ENCODE assay signal across 9 cellular contexts in genomic region chr3:138609898-138610266, GRCh38. TPM values are rescaled to one million over a fixed set of nuclear protein-coding genes. Genes with fewer than 3 reads are reported as not detected.
DNase-seq lines count a peak whose midpoint lies in the region; ATAC-seq and TF ChIP-seq lines count a peak whose summit lies in the region.
"Had no signal": no experiment of that assay in that cellular context is flagged by ENCODE, and none has a peak within 500 bp of the region (broad histone marks: within the 10 kb centered on the region; RNA-seq: fewer than 3 reads in every experiment).

No MANE protein-coding gene starts in this region.

- POLR2A ChIA-PET in activated B cell treated with CpG ODN at 0.5 μM for 24 hours (lab: Charles Lee) = interaction anchor here (1.9 kb wide), 1 partner anchor 16 kb away, joined by 33 read pairs; the partner anchor contains the start of gene CEP70

- peaks cover 16% of the 10 kb centered on the region for H3K4me1 ChIP-seq in suprapubic skin

- no peak for TF ChIP-seq POLR2A in suprapubic skin (IDR thresholded peaks at IDR 0.05)

- TF ChIP-seq EP300 in suprapubic skin (IDR thresholded peaks at IDR 0.05) = no peak

- intact Hi-C loops in activated B cell treated with CpG ODN at 0.5 μM for 24 hours (cut with micrococcal nuclease) = loop anchor here (1.0 kb wide), 3 partner anchors 77 to 313 kb away; partner anchors contain the start of gene PIK3CB

- H3K36me3 ChIP-seq in suprapubic skin = no peaks in the 10 kb centered on the region

- peak overlapping the region; percentile 89 for H3K27ac Mint-ChIP-seq in T-helper 2 cell treated with Interferon-gamma antibody and Interleukin-4, amounts not matched to agents 5 μg/mL and 100 μg/mL, for 36 hours
- H3K27ac Mint-ChIP-seq in activated B cell treated with CpG ODN at 0.5 μM for 24 hours = peak overlapping the region; percentile 83

- H3K27me3 Mint-ChIP-seq in T-helper 2 cell treated with Interferon-gamma antibody and Interleukin-4, amounts not matched to agents 5 μg/mL and 100 μg/mL, for 36 hours (ENCODE audit: low read depth) = peaks cover 4% of the 10 kb centered on the region
- H3K27me3 Mint-ChIP-seq in activated B cell treated with CpG ODN at 0.5 μM for 24 hours = no peaks in the 10 kb centered on the region

- no peak for DNase-seq in T-helper 2 cell treated with Interferon-gamma antibody and Interleukin-4, amounts not matched to agents 5 μg/mL and 100 μg/mL, for 36 hours (ENCODE audit: low spot score)
- no peak for DNase-seq in T-helper 2 cell
- DNase-seq in activated B cell treated with CpG ODN at 0.5 μM for 24 hours = no peak
- DNase-seq in suprapubic skin (ENCODE audit: low spot score in 2 of 2) = no peak
- DNase-seq in NCI-H345 (lab: John Stamatoyannopoulos, UW) = no peak
- DNase-seq in GF-D8 (lab: John Stamatoyannopoulos, UW) = no peak
- DNase-seq: NCI-H2029 treated with DMSO at 0.1 percent for 48 hours had no signal

- ATAC-seq in activated B cell treated with CpG ODN at 0.5 μM for 24 hours (ENCODE audit: low read depth) = no peak
- no peak for ATAC-seq in HG03520 (IDR thresholded peaks at IDR 0.05; ENCODE audit: unreplicated experiment)

- H3K4me3 Mint-ChIP-seq in T-helper 2 cell treated with Interferon-gamma antibody and Interleukin-4, amounts not matched to agents 5 μg/mL and 100 μg/mL, for 36 hours = peak overlapping the region; percentile 83
- H3K4me3 Mint-ChIP-seq in activated B cell treated with CpG ODN at 0.5 μM for 24 hours = peak overlapping the region; percentile 87

- no peak for TF ChIP-seq CTCF in activated B cell treated with CpG ODN at 0.5 μM for 24 hours (IDR thresholded peaks at IDR 0.05)
- no peak for TF ChIP-seq CTCF in suprapubic skin (IDR thresholded peaks at IDR 0.05)

- WGBS in suprapubic skin = 79% methylated on average over 6 of the region's 6 CpGs

- H3K4me1 Mint-ChIP-seq in T-helper 2 cell treated with Interferon-gamma antibody and Interleukin-4, amounts not matched to agents 5 μg/mL and 100 μg/mL, for 36 hours (ENCODE audit: low read depth) = peaks cover 14% of the 10 kb centered on the region
- peaks cover 23% of the 10 kb centered on the region for H3K4me1 Mint-ChIP-seq in activated B cell treated with CpG ODN at 0.5 μM for 24 hours

- H3K4me3 ChIP-seq in iPS-11a (ENCODE audit: low read depth, low read length) (peak overlapping the region; percentile 74), suprapubic skin (peak overlapping the region; percentile 75)

- no peaks in the 10 kb centered on the region for H3K9me3 Mint-ChIP-seq in T-helper 2 cell treated with Interferon-gamma antibody and Interleukin-4, amounts not matched to agents 5 μg/mL and 100 μg/mL, for 36 hours
- no peaks in the 10 kb centered on the region for H3K9me3 Mint-ChIP-seq in activated B cell treated with CpG ODN at 0.5 μM for 24 hours

- H3K27me3 ChIP-seq in suprapubic skin = no peaks in the 10 kb centered on the region

- CTCF ChIA-PET in activated B cell treated with CpG ODN at 0.5 μM for 24 hours (lab: Charles Lee) = interaction anchor here (1.9 kb wide), 1 partner anchor 306 kb away, joined by 6 read pairs; no protein-coding TSS in a partner anchor

- H3K36me3 Mint-ChIP-seq in T-helper 2 cell treated with Interferon-gamma antibody and Interleukin-4, amounts not matched to agents 5 μg/mL and 100 μg/mL, for 36 hours (ENCODE audit: low read depth) = no peaks in the 10 kb centered on the region
- H3K36me3 Mint-ChIP-seq in activated B cell treated with CpG ODN at 0.5 μM for 24 hours (ENCODE audit: low read depth) = peaks cover 3% of the 10 kb centered on the region

- no peak overlapping the region for H3K27ac ChIP-seq in suprapubic skin

- no peaks in the 10 kb centered on the region for H3K9me3 ChIP-seq in suprapubic skin

RNA-seq across cellular contexts. Expression of gene FAIM, which starts 1.3 kb away (rescaled TPM):
- total RNA-seq in activated B cell treated with CpG ODN at 0.5 μM for 24 hours = 10.5 and 11.5 TPM in 2 replicates
- 10 to 100 TPM in 1 of 4 donors, 1 to 10 TPM in 3; 4.3 to 10.4 (median 6.4) TPM for total RNA-seq in suprapubic skin

RNA-seq across cellular contexts. Expression of gene CEP70, which starts 15.8 kb away (rescaled TPM):
- total RNA-seq in activated B cell treated with CpG ODN at 0.5 μM for 24 hours (5.9 and 11.0 TPM in 2 replicates), suprapubic skin (10 to 100 TPM in 1 of 4 donors, 1 to 10 TPM in 3; 6.3 to 15.7 (median 7.2) TPM)
